19 cellular contexts compared by ENCODE assay signal in the genomic region with DNA sequence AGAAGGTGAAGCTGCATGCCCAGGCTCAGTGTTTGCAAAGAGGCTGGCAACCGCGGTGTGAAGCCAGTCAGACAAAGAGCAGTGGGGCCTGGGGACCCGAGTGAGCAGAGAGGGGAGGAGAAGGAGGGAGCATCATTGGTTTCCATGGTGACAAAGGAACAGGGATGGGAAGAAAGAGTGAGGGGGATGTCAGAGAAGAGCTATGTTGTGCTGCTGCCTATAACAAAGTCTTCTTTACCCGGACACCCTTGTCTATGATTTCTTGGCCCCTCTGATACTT. TPM values are rescaled to one million over a fixed set of nuclear protein-coding genes. Genes with fewer than 3 reads are reported as not detected.
DNase-seq lines count a peak whose midpoint lies in the region; ATAC-seq lines count a peak whose summit lies in the region.
"Had no signal": no experiment of that assay in that cellular context is flagged by ENCODE, and none has a peak within 500 bp of the region (broad histone marks: within the 10 kb centered on the region; RNA-seq: fewer than 3 reads in every experiment).

No MANE protein-coding gene starts in this region.

- H3K27ac Mint-ChIP-seq in activated T-cell treated with anti-CD3 and anti-CD28 coated beads, Interleukin-2, amount 50 U/mL, for 72 hours, result no peak overlapping the region

- H3K4me3 Mint-ChIP-seq in activated T-cell treated with anti-CD3 and anti-CD28 coated beads, Interleukin-2, amount 50 U/mL, for 72 hours, result peak overlapping the region in 1 of 2 donors; percentile 41

- no peaks in the 10 kb centered on the region for H3K36me3 ChIP-seq in SJSA1
- H3K36me3 ChIP-seq: adrenal gland, HAP-1 had no signal

- peaks cover 20% of the 10 kb centered on the region for H3K27me3 Mint-ChIP-seq in activated T-cell treated with anti-CD3 and anti-CD28 coated beads, Interleukin-2, amount 50 U/mL, for 72 hours (ENCODE audit: low read depth)

- H3K9me3 ChIP-seq in SJSA1 (replicated peaks), result no peaks in the 10 kb centered on the region
- H3K9me3 ChIP-seq: adrenal gland, HAP-1 had no signal

- no peaks in the 10 kb centered on the region for H3K36me3 Mint-ChIP-seq in activated T-cell treated with anti-CD3 and anti-CD28 coated beads, Interleukin-2, amount 50 U/mL, for 72 hours (ENCODE audit: insufficient read depth in 2 of 2)

- no peak overlapping the region for H3K4me3 ChIP-seq in SJSA1
- H3K4me3 ChIP-seq: adrenal gland, HAP-1, lung had no signal

- peak overlapping the region; percentile 73 for H3K27ac ChIP-seq in SJSA1
- H3K27ac ChIP-seq: adrenal gland had no signal

- ATAC-seq in activated T-cell treated with anti-CD3 and anti-CD28 coated beads, Interleukin-2, amount 50 U/mL, for 72 hours (replicated peaks in 1 of 2), result peak; percentile 25 to 30

- peaks cover 28% of the 10 kb centered on the region for H3K4me1 ChIP-seq in SJSA1 (replicated peaks)
- H3K4me1 ChIP-seq: HAP-1 had no signal

- peaks cover 18% of the 10 kb centered on the region for H3K4me1 Mint-ChIP-seq in activated T-cell treated with anti-CD3 and anti-CD28 coated beads, Interleukin-2, amount 50 U/mL, for 72 hours (ENCODE audit: low read depth)

- no peak for DNase-seq in activated T-cell treated with anti-CD3 and anti-CD28 coated beads, Interleukin-2, amount 50 U/mL, for 72 hours
- DNase-seq in activated T-cell treated with anti-CD3 and anti-CD28 coated beads, Interleukin-2, amount 50 U/mL, for 1 hour, result no peak
- DNase-seq in SJSA1 (ENCODE audit: low read depth in 1 of 2, low spot score in 2 of 2) (no peak), iPS-NIHi11 (ENCODE audit: low spot score) (peak; percentile 41), ureter (ENCODE audit: low spot score) (peak; percentile 20), mucosa of gallbladder (ENCODE audit: low spot score) (no peak), NCI-H2029 treated with DMSO at 0.1 percent for 48 hours (lab: John Stamatoyannopoulos, UW) (no peak), inferior parietal cortex (ENCODE audit: extremely low spot score) (no peak)
- DNase-seq: activated T-cell treated with anti-CD3 and anti-CD28 coated beads, Interleukin-2, amount 50 U/mL, for 48 hours; adrenal gland; COR-L47; cortex of kidney; GDM1; NCI-H2081 had no signal

- no peaks in the 10 kb centered on the region for H3K27me3 ChIP-seq in SJSA1 (replicated peaks)
- H3K27me3 ChIP-seq: adrenal gland had no signal

- H3K9me3 Mint-ChIP-seq in activated T-cell treated with anti-CD3 and anti-CD28 coated beads, Interleukin-2, amount 50 U/mL, for 72 hours, result no peaks in the 10 kb centered on the region

RNA-seq across cellular contexts. Expression of gene TMEM247, which starts 14.5 kb away (rescaled TPM):
- total RNA-seq in activated T-cell treated with anti-CD3 and anti-CD28 coated beads, Interleukin-2, amount 50 U/mL, for 72 hours, result not detected
- not detected in 2 replicates for total RNA-seq in SJSA1 (2014; rRNA removed; shearing (Covaris generic))
- total RNA-seq in ureter (not detected), mucosa of gallbladder (not detected)
- total RNA-seq: A673, adrenal gland, fibroblast of lung, lung, omental fat pad had no signal

RNA-seq across cellular contexts. Expression of gene RHOQ, which starts 48.4 kb away (rescaled TPM):
- 10 to 100 TPM; 25.5 to 33.7 TPM for total RNA-seq in activated T-cell treated with anti-CD3 and anti-CD28 coated beads, Interleukin-2, amount 50 U/mL, for 72 hours
- 31.3 and 40.0 TPM in 2 replicates for total RNA-seq in SJSA1 (2014; rRNA removed; shearing (Covaris generic))
- total RNA-seq in ureter (124 TPM), mucosa of gallbladder (60.9 TPM)

RNA-seq across cellular contexts. Expression of gene ATP6V1E2, which starts 48.5 kb away (rescaled TPM):
- 1 to 10 TPM; 3.2 to 5.6 TPM for total RNA-seq in activated T-cell treated with anti-CD3 and anti-CD28 coated beads, Interleukin-2, amount 50 U/mL, for 72 hours
- total RNA-seq in SJSA1 (2014; rRNA removed; shearing (Covaris generic)), result 3.6 and 6.4 TPM in 2 replicates
- total RNA-seq in ureter, result 10.1 TPM
- 8.3 TPM for total RNA-seq in mucosa of gallbladder

Comparison
In these comparisons a context has a peak if more than half of its experiments do, and no peak if none do; other contexts are left out.
1. DNase-seq: peak in iPS-NIHi11 (single experiment) and ureter (single experiment); none in activated T-cell treated with anti-CD3 and anti-CD28 coated beads, Interleukin-2, amount 50 U/mL, for 72 hours (0 of 2), activated T-cell treated with anti-CD3 and anti-CD28 coated beads, Interleukin-2, amount 50 U/mL, for 1 hour (single experiment), SJSA1 (0 of 2), mucosa of gallbladder (single experiment), NCI-H2029 treated with DMSO at 0.1 percent for 48 hours (single experiment) and inferior parietal cortex (single experiment).